ENCODE assay signal across 14 cellular contexts in the genomic region with DNA sequence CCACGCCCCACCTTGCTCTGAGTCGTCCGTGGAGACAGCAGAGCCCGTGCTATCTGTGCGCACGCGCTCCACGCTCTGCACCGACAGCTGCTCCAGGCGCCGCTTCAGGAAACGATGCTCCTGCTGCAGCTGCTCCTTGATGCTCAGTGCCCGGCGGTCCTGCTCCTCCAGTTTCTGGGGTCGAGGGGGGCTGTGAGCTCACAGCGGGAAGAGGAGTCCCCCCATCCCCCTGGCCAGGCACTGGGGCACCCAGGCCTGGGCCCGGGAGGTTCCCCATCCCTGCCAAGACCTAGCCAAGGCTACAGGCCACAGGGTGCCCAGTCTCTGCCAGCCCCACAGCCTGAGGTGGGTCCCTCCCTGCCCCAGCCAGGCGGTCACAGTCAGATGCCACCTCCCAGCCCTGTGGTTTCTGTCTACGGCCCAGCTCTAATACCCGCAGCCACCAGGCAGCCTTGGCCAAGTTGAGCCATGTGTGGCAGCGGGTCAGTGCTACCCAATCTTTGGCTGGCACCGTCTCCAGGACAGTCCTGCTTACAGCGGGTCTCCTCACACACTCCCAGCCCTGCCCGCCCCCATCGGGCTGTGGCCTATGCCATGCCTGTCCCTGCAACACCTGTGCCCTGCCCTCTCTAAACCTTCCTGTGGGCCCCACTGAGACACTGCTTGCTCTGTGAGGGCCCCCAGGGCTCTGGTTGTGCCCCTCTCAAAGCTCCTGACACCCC. TPM values are rescaled to one million over a fixed set of nuclear protein-coding genes. Genes with fewer than 3 reads are reported as not detected.
A peak's percentile ranks its signal among the peaks of the same experiment; 100 is the strongest.
DNase-seq lines count a peak whose midpoint lies in the region; ATAC-seq and TF ChIP-seq lines count a peak whose summit lies in the region.
"Had no signal": no experiment of that assay in that cellular context is flagged by ENCODE, and none has a peak within 500 bp of the region (broad histone marks: within the 10 kb centered on the region; RNA-seq: fewer than 3 reads in every experiment).

No MANE protein-coding gene starts in this region.

- POLR2A ChIA-PET in Caco-2 (lab: Charles Lee): no interaction called here

- no peaks in the 10 kb centered on the region for H3K27me3 Mint-ChIP-seq in Caco-2 (ENCODE audit: insufficient read depth, unreplicated experiment)
- H3K27me3 Mint-ChIP-seq: dendritic cell treated with granulocyte-macrophage colony-stimulating factor and Interleukin-4, amounts not matched to agents 40 ng/mL and 50 ng/mL, for 4 days; stimulated activated naive CD8-positive, alpha-beta T cell treated with anti-CD3 and anti-CD28 coated beads, Interleukin-15, amount 100 ng/mL, for 72 hours had no signal

- no peak overlapping the region for H3K27ac ChIP-seq in colonic mucosa

- intact Hi-C loops in Caco-2 (cut with micrococcal nuclease; ENCODE audit: unreplicated experiment) (no loop called here), colonic mucosa (cut with DNase I) (no loop called here), posterior cingulate gyrus (cut with DNase I) (no loop called here)

- peak; percentile 1 to 27 for DNase-seq in Caco-2
- DNase-seq in GM20000 (ENCODE audit: low spot score): peak; percentile 6
- peak; percentile 15 for DNase-seq in colonic mucosa
- DNase-seq in posterior cingulate gyrus: peak; percentile 1 to 78 (median 10)
- DNase-seq in NCI-H69 (lab: John Stamatoyannopoulos, UW): no peak
- DNase-seq in SK-N-DZ (ENCODE audit: low spot score): no peak
- DNase-seq: HCEC 1CT; NCI-H187; NK-92 treated with Interleukin-12 subunit alpha and Interleukin-12 subunit beta, amount 100 ng/mL, for 24 hours had no signal

- H3K4me3 Mint-ChIP-seq in Caco-2 (ENCODE audit: unreplicated experiment): no peak overlapping the region
- H3K4me3 Mint-ChIP-seq: dendritic cell treated with granulocyte-macrophage colony-stimulating factor and Interleukin-4, amounts not matched to agents 40 ng/mL and 50 ng/mL, for 4 days; stimulated activated naive CD8-positive, alpha-beta T cell treated with anti-CD3 and anti-CD28 coated beads, Interleukin-15, amount 100 ng/mL, for 72 hours had no signal

- CTCF ChIA-PET in Caco-2 (lab: Charles Lee): no interaction called here

- H3K27me3 ChIP-seq in Caco-2 (replicated peaks; ENCODE audit: control insufficient read depth, insufficient read depth, low read length) (no peaks in the 10 kb centered on the region), colonic mucosa (no peaks in the 10 kb centered on the region)

- H3K36me3 ChIP-seq in Caco-2 (ENCODE audit: control insufficient read depth, insufficient read depth, low read length) (no peaks in the 10 kb centered on the region), colonic mucosa (peaks cover 16% of the 10 kb centered on the region)

- H3K27ac Mint-ChIP-seq in Caco-2 (ENCODE audit: unreplicated experiment): no peak overlapping the region
- H3K27ac Mint-ChIP-seq: dendritic cell treated with granulocyte-macrophage colony-stimulating factor and Interleukin-4, amounts not matched to agents 40 ng/mL and 50 ng/mL, for 4 days had no signal

- no TSS peak for BruUV-seq in Caco-2 (replicated peaks; lab: Mats Ljungman, UMichigan)

- no peaks in the 10 kb centered on the region for H3K9me3 ChIP-seq in Caco-2
- H3K9me3 ChIP-seq in colonic mucosa: no peaks in the 10 kb centered on the region

- H3K36me3 Mint-ChIP-seq in Caco-2 (ENCODE audit: insufficient read depth, unreplicated experiment): peaks cover 11% of the 10 kb centered on the region

- no peaks in the 10 kb centered on the region for H3K9me3 Mint-ChIP-seq in Caco-2 (ENCODE audit: unreplicated experiment)
- H3K9me3 Mint-ChIP-seq: CD8-positive, alpha-beta memory T cell; dendritic cell treated with granulocyte-macrophage colony-stimulating factor and Interleukin-4, amounts not matched to agents 40 ng/mL and 50 ng/mL, for 4 days; stimulated activated naive CD8-positive, alpha-beta T cell treated with anti-CD3 and anti-CD28 coated beads, Interleukin-15, amount 100 ng/mL, for 72 hours had no signal

- H3K4me1 ChIP-seq in Caco-2 (no peaks in the 10 kb centered on the region), colonic mucosa (no peaks in the 10 kb centered on the region)

- TF ChIP-seq CTCF in Caco-2 (IDR thresholded peaks at IDR 0.05; ENCODE audit: insufficient read depth in 1 of 2, low read depth in 1 of 2, low read length in 1 of 2, severe bottlenecking in 1 of 2, unreplicated experiment in 1 of 2) (no peak), GM20000 (IDR thresholded peaks at IDR 0.05; ENCODE audit: extremely low read depth, missing control alignments) (no peak), colonic mucosa (IDR thresholded peaks at IDR 0.05) (no peak)

- H3K4me3 ChIP-seq in Caco-2 (ENCODE audit: low read depth, low read length): no peak overlapping the region
- no peak overlapping the region for H3K4me3 ChIP-seq in colonic mucosa

- H3K4me1 Mint-ChIP-seq in Caco-2 (ENCODE audit: low read depth, unreplicated experiment): no peaks in the 10 kb centered on the region
- H3K4me1 Mint-ChIP-seq: stimulated activated naive CD8-positive, alpha-beta T cell treated with anti-CD3 and anti-CD28 coated beads, Interleukin-15, amount 100 ng/mL, for 72 hours had no signal

- no peak overlapping the region for H3K9ac ChIP-seq in colonic mucosa (ENCODE audit: low read depth in 2 of 2, low read length in 2 of 2)

- ATAC-seq in GM21526 (IDR thresholded peaks at IDR 0.05; ENCODE audit: low FRiP score, unreplicated experiment) (no peak), HG03442 (IDR thresholded peaks at IDR 0.05; ENCODE audit: unreplicated experiment) (no peak)
- ATAC-seq: stimulated activated naive CD8-positive, alpha-beta T cell treated with anti-CD3 and anti-CD28 coated beads, Interleukin-15, amount 100 ng/mL, for 72 hours had no signal

RNA-seq across cellular contexts. Expression of a gene that starts 9.3 kb away (rescaled TPM):
- total RNA-seq in Caco-2 (2022) (17.7 and 17.9 TPM in 2 replicates), colonic mucosa (10 to 100 TPM in 1 of 2 donors, 1 to 10 TPM in 1; 9.1 to 13.0 TPM)
- polyA plus RNA-seq in SK-N-DZ (2014; cell fraction: cytosol; rRNA removed): 16.7 and 22.6 TPM in 2 replicates
- polyA plus RNA-seq in SK-N-DZ (2014; cell fraction: nucleus; rRNA removed): 34.7 and 51.8 TPM in 2 replicates

RNA-seq across cellular contexts. Expression of a gene that starts 9.3 kb away (rescaled TPM):
- total RNA-seq in Caco-2 (2022) (1.2 and 1.6 TPM in 2 replicates), colonic mucosa (1 to 10 TPM; 1.6 to 2.8 TPM)
- 0.07 and 0.17 TPM in 2 replicates for polyA plus RNA-seq in SK-N-DZ (2014; cell fraction: cytosol; rRNA removed)
- polyA plus RNA-seq in SK-N-DZ (2014; cell fraction: nucleus; rRNA removed): not detected in 2 replicates

RNA-seq across cellular contexts. Expression of a gene that starts 10.7 kb away (rescaled TPM):
- total RNA-seq in Caco-2 (2022): 22.1 and 22.3 TPM in 2 replicates
- 10 to 100 TPM; 36.7 to 43.3 TPM for total RNA-seq in colonic mucosa
- 24.6 and 29.0 TPM in 2 replicates for polyA plus RNA-seq in SK-N-DZ (2014; cell fraction: cytosol; rRNA removed)
- 38.6 and 38.7 TPM in 2 replicates for polyA plus RNA-seq in SK-N-DZ (2014; cell fraction: nucleus; rRNA removed)

Comparison
In these comparisons a context has a peak if more than half of its experiments do, and no peak if none do; other contexts are left out.
1. DNase-seq: peak in Caco-2 (2 of 2), GM20000 (single experiment), colonic mucosa (single experiment) and posterior cingulate gyrus (10 of 10); none in NCI-H69 (single experiment) and SK-N-DZ (single experiment).